Comparison of ENCODE assay signal across 8 cellular contexts in the genomic region with DNA sequence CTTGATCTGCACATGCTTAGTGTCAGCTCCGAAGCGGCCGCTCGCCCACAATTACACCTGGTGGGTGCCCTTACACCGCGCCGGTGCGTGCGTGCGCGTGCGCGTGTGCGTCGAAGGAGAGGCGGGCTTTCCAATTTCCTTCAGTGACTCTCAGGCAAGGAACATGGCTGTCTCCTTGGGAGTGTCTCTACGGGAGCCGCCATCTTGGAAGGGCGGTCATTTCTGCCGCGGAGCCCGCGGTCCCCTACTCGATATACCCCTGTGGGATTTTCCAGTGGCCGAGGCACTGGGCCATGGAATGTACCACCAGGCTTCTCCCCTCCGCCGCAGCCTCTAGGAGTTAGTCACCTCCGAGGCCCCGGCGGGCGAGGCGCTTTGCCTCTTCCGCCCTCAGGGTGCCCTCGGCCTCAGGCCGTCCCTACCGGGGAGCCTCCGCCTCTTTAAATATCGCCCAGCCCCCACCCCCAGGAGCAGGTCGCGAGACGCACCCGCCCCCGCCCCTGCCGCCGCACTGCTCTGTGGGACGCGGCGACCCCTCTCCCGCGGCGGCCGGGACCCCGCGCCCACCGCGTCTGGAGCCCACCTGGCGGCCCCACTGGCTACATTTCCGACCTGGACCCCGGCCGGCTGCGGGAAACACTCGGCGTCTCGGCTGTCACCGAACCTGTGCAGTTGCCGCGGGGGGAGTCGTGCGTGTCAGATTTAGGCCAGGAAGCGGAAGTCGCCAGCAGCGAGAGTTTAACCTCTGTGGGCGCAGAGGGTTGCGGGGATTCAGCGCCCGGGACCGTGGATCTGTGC. TPM values are rescaled to one million over a fixed set of nuclear protein-coding genes. Genes with fewer than 3 reads are reported as not detected.
A peak's percentile ranks its signal among the peaks of the same experiment; 100 is the strongest.
DNase-seq lines count a peak whose midpoint lies in the region; ATAC-seq and TF ChIP-seq lines count a peak whose summit lies in the region.

Gene ZNF41, minus strand, starts transcription at position 711 of the 798 bp plus-strand sequence. CDS start 15,741 bp downstream, outside the sequence.

- WGBS in adrenal gland, 4 donors: 0 to 44% (median 15%) methylated on average over 4 to 77 of the region's 77 CpGs
- under 1% methylated on average over 33 of the region's 77 CpGs for WGBS in prostate gland

- H3K27me3 ChIP-seq in adrenal gland (no peaks in the 10 kb centered on the region), left ventricle myocardium inferior (ENCODE audit: low read depth) (no peaks in the 10 kb centered on the region), prostate gland (replicated peaks; ENCODE audit: insufficient read depth) (no peaks in the 10 kb centered on the region)

- H3K36me3 ChIP-seq in adrenal gland (replicated peaks in 1 of 2) (no peaks in the 10 kb centered on the region), left ventricle myocardium inferior (no peaks in the 10 kb centered on the region), prostate gland (no peaks in the 10 kb centered on the region)

- H3K4me1 ChIP-seq in adrenal gland (replicated peaks in 1 of 2) (peaks cover 0 to 16% of the 10 kb centered on the region in 2 donors), left ventricle myocardium inferior (peaks cover 16% of the 10 kb centered on the region), prostate gland (replicated peaks) (no peaks in the 10 kb centered on the region)

- H3K4me3 ChIP-seq in adrenal gland: peak within 1 kb of the TSS in 3 of 4 donors; percentile 9 to 72 (median 65)
- peak within 1 kb of the TSS; percentile 81 for H3K4me3 ChIP-seq in left ventricle myocardium inferior
- peak within 1 kb of the TSS; percentile 64 to 68 for H3K4me3 ChIP-seq in prostate gland

- intact Hi-C loops in adrenal gland (cut with DNase I): no loop called here
- intact Hi-C loops in left ventricle myocardium inferior (cut with micrococcal nuclease): no loop called here
- intact Hi-C loops in prostate gland (cut with DNase I): no loop called here

- TF ChIP-seq POLR2A in adrenal gland (IDR thresholded peaks at IDR 0.05): peak in 1 of 2 donors; percentile 50
- TF ChIP-seq POLR2A in prostate gland (IDR thresholded peaks at IDR 0.05): peak; percentile 47

- peak within 1 kb of the TSS; percentile 60 to 97 (median 90) for H3K27ac ChIP-seq in adrenal gland
- H3K27ac ChIP-seq in left ventricle myocardium inferior (replicated peaks): peak within 1 kb of the TSS; percentile 98
- peak within 1 kb of the TSS; percentile 92 to 93 for H3K27ac ChIP-seq in prostate gland

- in situ Hi-C loops in GM13977 (cut with MboI; ENCODE audit: low pct_unique_long_range_greater_than_20kb, low sequenced_read_pairs, unreplicated experiment): no loop called here

- TF ChIP-seq CTCF in GM13977 (IDR thresholded peaks at IDR 0.05; ENCODE audit: extremely low read depth, insufficient read depth, missing control alignments): no peak
- TF ChIP-seq CTCF in adrenal gland (IDR thresholded peaks at IDR 0.05): no peak
- no peak for TF ChIP-seq CTCF in left ventricle myocardium inferior (IDR thresholded peaks at IDR 0.05; ENCODE audit: borderline replicate concordance)
- no peak for TF ChIP-seq CTCF in prostate gland (IDR thresholded peaks at IDR 0.05)

- peak; percentile 86 for DNase-seq in GM13977 (ENCODE audit: low spot score)
- peak; percentile 91 for DNase-seq in NCI-H146 (lab: John Stamatoyannopoulos, UW)
- peak; percentile 49 to 90 (median 68) for DNase-seq in T-helper 1 cell
- peak; percentile 67 to 87 (median 78) for DNase-seq in adrenal gland
- peak; percentile 71 for DNase-seq in left ventricle myocardium inferior
- DNase-seq in prostate gland (ENCODE audit: low spot score): peak; percentile 65
- peak; percentile 75 for DNase-seq in ureter (ENCODE audit: low spot score)

- H3K9me3 ChIP-seq in adrenal gland (replicated peaks in 1 of 3) (no peaks in the 10 kb centered on the region), left ventricle myocardium inferior (replicated peaks) (no peaks in the 10 kb centered on the region), prostate gland (no peaks in the 10 kb centered on the region)

- peak; percentile 90 for ATAC-seq in HG02870 (IDR thresholded peaks at IDR 0.05; ENCODE audit: unreplicated experiment)

RNA-seq across cellular contexts. Expression of gene ZNF41, which starts in this region (rescaled TPM):
- total RNA-seq in adrenal gland (1 to 10 TPM; 2.8 to 8.9 (median 7.6) TPM), left ventricle myocardium inferior (16.1 TPM), prostate gland (10 to 100 TPM in 1 of 2 donors, 1 to 10 TPM in 1; 8.3 to 12.3 TPM), ureter (15.7 TPM)
- 10 to 100 TPM in 1 of 3 donors, 1 to 10 TPM in 2; 2.8 to 10.5 (median 4.2) TPM for polyA plus RNA-seq in adrenal gland

Comparison
In these comparisons a context has a peak if more than half of its experiments do, and no peak if none do; other contexts are left out.
1. Peak in every context shown above with its lines: DNase-seq, ATAC-seq, H3K4me3 ChIP-seq and H3K27ac ChIP-seq.